Comparison of ENCODE assay signal across 2 cellular contexts in the genomic region with DNA sequence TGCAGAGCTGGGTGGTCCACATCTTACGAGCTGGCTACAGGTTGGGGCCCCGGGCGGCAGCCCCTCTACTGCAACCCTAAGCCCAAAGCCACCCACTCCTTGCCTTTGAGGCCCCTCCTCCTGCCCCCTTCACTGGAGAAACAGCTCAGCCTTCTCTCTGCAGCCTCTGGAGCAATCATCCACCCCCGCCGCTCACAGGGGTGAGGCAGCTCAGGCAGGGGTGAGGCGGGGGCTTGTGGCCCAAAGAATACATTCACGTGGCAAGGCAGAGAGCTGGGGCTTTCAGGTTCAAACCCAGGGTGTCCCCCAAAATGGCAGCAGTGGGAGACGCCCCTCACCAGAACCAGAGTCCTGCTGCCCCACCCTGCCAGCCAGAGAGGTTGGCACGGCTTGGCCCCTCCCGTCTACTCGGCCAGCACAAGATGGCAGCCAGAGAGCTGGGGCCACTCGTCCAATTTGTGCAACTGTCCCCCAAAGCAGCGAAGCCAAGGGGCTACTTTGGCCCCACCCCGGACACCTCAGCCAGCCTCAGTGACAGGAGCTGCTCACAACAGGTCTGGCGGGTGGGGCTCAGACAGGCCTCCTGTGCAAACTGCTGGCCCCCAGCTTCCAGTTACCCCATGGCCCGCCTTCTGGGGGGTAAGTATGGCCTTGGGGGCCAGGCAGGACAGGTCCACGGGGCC.
TF ChIP-seq lines count a peak whose summit lies in the region.

No MANE protein-coding gene starts in this region.

TF ChIP-seq in GM23338, 12 proteins besides CTCF, POLR2A, EP300 and RAD21:
- TF ChIP-seq ZNF331 (CRISPR knock-in tag; IDR thresholded peaks at IDR 0.05; ENCODE audit: low read depth) (no peak), POLR2AphosphoS5 (IDR thresholded peaks at IDR 0.05; ENCODE audit: low read depth) (peak; percentile 21; the same call in 1 of the 2 replicates), EZH2phosphoT487 (IDR thresholded peaks at IDR 0.05; ENCODE audit: unreplicated experiment) (no peak), CREB1 (CRISPR knock-in tag; IDR thresholded peaks at IDR 0.05; ENCODE audit: low read depth) (no peak), EZH2 (IDR thresholded peaks at IDR 0.05; ENCODE audit: low read depth, unreplicated experiment) (no peak)
- TF ChIP-seq, protein P1, sequence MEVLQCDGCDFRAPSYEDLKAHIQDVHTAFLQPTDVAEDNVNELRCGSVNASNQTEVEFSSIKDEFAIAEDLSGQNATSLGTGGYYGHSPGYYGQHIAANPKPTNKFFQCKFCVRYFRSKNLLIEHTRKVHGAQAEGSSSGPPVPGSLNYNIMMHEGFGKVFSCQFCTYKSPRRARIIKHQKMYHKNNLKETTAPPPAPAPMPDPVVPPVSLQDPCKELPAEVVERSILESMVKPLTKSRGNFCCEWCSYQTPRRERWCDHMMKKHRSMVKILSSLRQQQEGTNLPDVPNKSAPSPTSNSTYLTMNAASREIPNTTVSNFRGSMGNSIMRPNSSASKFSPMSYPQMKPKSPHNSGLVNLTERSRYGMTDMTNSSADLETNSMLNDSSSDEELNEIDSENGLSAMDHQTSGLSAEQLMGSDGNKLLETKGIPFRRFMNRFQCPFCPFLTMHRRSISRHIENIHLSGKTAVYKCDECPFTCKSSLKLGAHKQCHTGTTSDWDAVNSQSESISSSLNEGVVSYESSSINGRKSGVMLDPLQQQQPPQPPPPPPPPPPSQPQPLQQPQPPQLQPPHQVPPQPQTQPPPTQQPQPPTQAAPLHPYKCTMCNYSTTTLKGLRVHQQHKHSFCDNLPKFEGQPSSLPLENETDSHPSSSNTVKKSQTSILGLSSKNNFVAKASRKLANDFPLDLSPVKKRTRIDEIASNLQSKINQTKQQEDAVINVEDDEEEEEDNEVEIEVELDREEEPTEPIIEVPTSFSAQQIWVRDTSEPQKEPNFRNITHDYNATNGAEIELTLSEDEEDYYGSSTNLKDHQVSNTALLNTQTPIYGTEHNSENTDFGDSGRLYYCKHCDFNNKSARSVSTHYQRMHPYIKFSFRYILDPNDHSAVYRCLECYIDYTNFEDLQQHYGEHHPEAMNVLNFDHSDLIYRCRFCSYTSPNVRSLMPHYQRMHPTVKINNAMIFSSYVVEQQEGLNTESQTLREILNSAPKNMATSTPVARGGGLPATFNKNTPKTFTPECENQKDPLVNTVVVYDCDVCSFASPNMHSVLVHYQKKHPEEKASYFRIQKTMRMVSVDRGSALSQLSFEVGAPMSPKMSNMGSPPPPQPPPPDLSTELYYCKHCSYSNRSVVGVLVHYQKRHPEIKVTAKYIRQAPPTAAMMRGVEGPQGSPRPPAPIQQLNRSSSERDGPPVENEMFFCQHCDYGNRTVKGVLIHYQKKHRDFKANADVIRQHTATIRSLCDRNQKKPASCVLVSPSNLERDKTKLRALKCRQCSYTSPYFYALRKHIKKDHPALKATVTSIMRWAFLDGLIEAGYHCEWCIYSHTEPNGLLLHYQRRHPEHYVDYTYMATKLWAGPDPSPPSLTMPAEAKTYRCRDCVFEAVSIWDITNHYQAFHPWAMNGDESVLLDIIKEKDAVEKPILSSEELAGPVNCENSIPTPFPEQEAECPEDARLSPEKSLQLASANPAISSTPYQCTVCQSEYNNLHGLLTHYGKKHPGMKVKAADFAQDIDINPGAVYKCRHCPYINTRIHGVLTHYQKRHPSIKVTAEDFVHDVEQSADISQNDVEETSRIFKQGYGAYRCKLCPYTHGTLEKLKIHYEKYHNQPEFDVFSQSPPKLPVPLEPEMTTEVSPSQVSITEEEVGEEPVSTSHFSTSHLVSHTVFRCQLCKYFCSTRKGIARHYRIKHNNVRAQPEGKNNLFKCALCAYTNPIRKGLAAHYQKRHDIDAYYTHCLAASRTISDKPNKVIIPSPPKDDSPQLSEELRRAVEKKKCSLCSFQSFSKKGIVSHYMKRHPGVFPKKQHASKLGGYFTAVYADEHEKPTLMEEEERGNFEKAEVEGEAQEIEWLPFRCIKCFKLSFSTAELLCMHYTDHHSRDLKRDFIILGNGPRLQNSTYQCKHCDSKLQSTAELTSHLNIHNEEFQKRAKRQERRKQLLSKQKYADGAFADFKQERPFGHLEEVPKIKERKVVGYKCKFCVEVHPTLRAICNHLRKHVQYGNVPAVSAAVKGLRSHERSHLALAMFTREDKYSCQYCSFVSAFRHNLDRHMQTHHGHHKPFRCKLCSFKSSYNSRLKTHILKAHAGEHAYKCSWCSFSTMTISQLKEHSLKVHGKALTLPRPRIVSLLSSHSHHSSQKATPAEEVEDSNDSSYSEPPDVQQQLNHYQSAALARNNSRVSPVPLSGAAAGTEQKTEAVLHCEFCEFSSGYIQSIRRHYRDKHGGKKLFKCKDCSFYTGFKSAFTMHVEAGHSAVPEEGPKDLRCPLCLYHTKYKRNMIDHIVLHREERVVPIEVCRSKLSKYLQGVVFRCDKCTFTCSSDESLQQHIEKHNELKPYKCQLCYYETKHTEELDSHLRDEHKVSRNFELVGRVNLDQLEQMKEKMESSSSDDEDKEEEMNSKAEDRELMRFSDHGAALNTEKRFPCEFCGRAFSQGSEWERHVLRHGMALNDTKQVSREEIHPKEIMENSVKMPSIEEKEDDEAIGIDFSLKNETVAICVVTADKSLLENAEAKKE (CRISPR knock-in tag; IDR thresholded peaks at IDR 0.05): no peak
- TF ChIP-seq, protein P2, sequence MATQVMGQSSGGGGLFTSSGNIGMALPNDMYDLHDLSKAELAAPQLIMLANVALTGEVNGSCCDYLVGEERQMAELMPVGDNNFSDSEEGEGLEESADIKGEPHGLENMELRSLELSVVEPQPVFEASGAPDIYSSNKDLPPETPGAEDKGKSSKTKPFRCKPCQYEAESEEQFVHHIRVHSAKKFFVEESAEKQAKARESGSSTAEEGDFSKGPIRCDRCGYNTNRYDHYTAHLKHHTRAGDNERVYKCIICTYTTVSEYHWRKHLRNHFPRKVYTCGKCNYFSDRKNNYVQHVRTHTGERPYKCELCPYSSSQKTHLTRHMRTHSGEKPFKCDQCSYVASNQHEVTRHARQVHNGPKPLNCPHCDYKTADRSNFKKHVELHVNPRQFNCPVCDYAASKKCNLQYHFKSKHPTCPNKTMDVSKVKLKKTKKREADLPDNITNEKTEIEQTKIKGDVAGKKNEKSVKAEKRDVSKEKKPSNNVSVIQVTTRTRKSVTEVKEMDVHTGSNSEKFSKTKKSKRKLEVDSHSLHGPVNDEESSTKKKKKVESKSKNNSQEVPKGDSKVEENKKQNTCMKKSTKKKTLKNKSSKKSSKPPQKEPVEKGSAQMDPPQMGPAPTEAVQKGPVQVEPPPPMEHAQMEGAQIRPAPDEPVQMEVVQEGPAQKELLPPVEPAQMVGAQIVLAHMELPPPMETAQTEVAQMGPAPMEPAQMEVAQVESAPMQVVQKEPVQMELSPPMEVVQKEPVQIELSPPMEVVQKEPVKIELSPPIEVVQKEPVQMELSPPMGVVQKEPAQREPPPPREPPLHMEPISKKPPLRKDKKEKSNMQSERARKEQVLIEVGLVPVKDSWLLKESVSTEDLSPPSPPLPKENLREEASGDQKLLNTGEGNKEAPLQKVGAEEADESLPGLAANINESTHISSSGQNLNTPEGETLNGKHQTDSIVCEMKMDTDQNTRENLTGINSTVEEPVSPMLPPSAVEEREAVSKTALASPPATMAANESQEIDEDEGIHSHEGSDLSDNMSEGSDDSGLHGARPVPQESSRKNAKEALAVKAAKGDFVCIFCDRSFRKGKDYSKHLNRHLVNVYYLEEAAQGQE (IDR thresholded peaks at IDR 0.05; ENCODE audit: unreplicated experiment): no peak

TF ChIP-seq in H1, 55 proteins besides CTCF, POLR2A, EP300 and RAD21:
- TF ChIP-seq POLR2AphosphoS5 (IDR thresholded peaks at IDR 0.05; ENCODE audit: low read depth, low read length) (peak; percentile 39), CBX8 (IDR thresholded peaks at IDR 0.05; ENCODE audit: borderline replicate concordance, low read depth, low read length) (no peak)
